ENCODE assay signal across 20 cellular contexts in genomic region chrX:131010186-131010585, GRCh38. TPM values are rescaled to one million over a fixed set of nuclear protein-coding genes. Genes with fewer than 3 reads are reported as not detected.
DNase-seq lines count a peak whose midpoint lies in the region; ATAC-seq and TF ChIP-seq lines count a peak whose summit lies in the region.
"Had no signal": no experiment of that assay in that cellular context is flagged by ENCODE, and none has a peak within 500 bp of the region (broad histone marks: within the 10 kb centered on the region; RNA-seq: fewer than 3 reads in every experiment).

No MANE protein-coding gene starts in this region.

- POLR2A ChIA-PET in HEK293 (lab: Yijun Ruan, JAX): no interaction called here

- no peak overlapping the region for H3K27ac Mint-ChIP-seq in stimulated activated naive CD8-positive, alpha-beta T cell treated with anti-CD3 and anti-CD28 coated beads, Interleukin-15, amount 100 ng/mL, for 72 hours
- H3K27ac Mint-ChIP-seq: CD4-positive, alpha-beta T cell; CD8-positive, alpha-beta T cell had no signal

- H2AK5ac ChIP-seq in mesendoderm (ENCODE audit: low read length): no peak overlapping the region

- H3K27me3 Mint-ChIP-seq in stimulated activated naive CD8-positive, alpha-beta T cell treated with anti-CD3 and anti-CD28 coated beads, Interleukin-15, amount 100 ng/mL, for 72 hours: no peaks in the 10 kb centered on the region

- H3K56ac ChIP-seq in mesendoderm (ENCODE audit: low read length): no peak overlapping the region

- intact Hi-C loops in head of caudate nucleus (cut with DNase I): no loop called here

- CTCF ChIA-PET in HEK293 (lab: Yijun Ruan, JAX): no interaction called here

- H3K4me3 Mint-ChIP-seq in stimulated activated naive CD8-positive, alpha-beta T cell treated with anti-CD3 and anti-CD28 coated beads, Interleukin-15, amount 100 ng/mL, for 72 hours: no peak overlapping the region
- H3K4me3 Mint-ChIP-seq: CD4-positive, alpha-beta T cell; CD8-positive, alpha-beta T cell had no signal

- H3K79me1 ChIP-seq in mesendoderm (ENCODE audit: low read length): no peaks in the 10 kb centered on the region

- no peak overlapping the region for H3K23ac ChIP-seq in mesendoderm (ENCODE audit: low read length)

- no peak overlapping the region for H3K18ac ChIP-seq in mesendoderm (ENCODE audit: low read length)

- H4K8ac ChIP-seq in mesendoderm (ENCODE audit: low read depth, low read length): no peak overlapping the region

- H2BK120ac ChIP-seq in mesendoderm (ENCODE audit: low read depth, low read length): no peak overlapping the region

- no peak overlapping the region for H2BK15ac ChIP-seq in mesendoderm (replicated peaks; ENCODE audit: low read depth)

- no peak overlapping the region for H3K4me3 ChIP-seq in HEK293 (ENCODE audit: low read depth, low read length)
- no peak overlapping the region for H3K4me3 ChIP-seq in SJCRH30
- H3K4me3 ChIP-seq in mesendoderm (ENCODE audit: low read length): no peak overlapping the region
- H3K4me3 ChIP-seq: BLaER1 had no signal

- DNase-seq in SJCRH30 (peak; percentile 19 to 58), mesendoderm (peak; percentile 1), head of caudate nucleus (no peak)
- no peak for DNase-seq in stimulated activated naive CD8-positive, alpha-beta T cell treated with anti-CD3 and anti-CD28 coated beads, Interleukin-15, amount 100 ng/mL, for 72 hours
- DNase-seq in activated CD4-positive, alpha-beta T cell treated with anti-CD3 and anti-CD28 coated beads, Interleukin-2, amount 50 U/mL, for 1 hour: no peak
- DNase-seq: 8988T; ACHN; BE2C; C1 segment of cervical spinal cord; Caco-2; Calu3; CD4-positive, alpha-beta T cell; CD8-positive, alpha-beta T cell; DMS79 treated with DMSO at 0.1 percent for 48 hours; GF-D8 had no signal

- no peak overlapping the region for H3K9ac ChIP-seq in mesendoderm (ENCODE audit: low read length)
- H3K9ac ChIP-seq: BLaER1 had no signal

- H3K9me3 Mint-ChIP-seq in stimulated activated naive CD8-positive, alpha-beta T cell treated with anti-CD3 and anti-CD28 coated beads, Interleukin-15, amount 100 ng/mL, for 72 hours: no peaks in the 10 kb centered on the region
- H3K9me3 Mint-ChIP-seq: CD4-positive, alpha-beta T cell; CD8-positive, alpha-beta T cell had no signal

- no peaks in the 10 kb centered on the region for H3K4me1 Mint-ChIP-seq in stimulated activated naive CD8-positive, alpha-beta T cell treated with anti-CD3 and anti-CD28 coated beads, Interleukin-15, amount 100 ng/mL, for 72 hours

- no CpG with 5 or more reads among the region's 2 CpGs for WGBS in mesendoderm (ENCODE audit: extremely low coverage, insufficient coverage, low lambda C conversion rate)

- H3K36me3 ChIP-seq in HEK293 (ENCODE audit: control insufficient read depth in 2 of 2, insufficient read depth in 1 of 2, low read length in 2 of 2): no peaks in the 10 kb centered on the region
- H3K36me3 ChIP-seq in SJCRH30: no peaks in the 10 kb centered on the region
- no peaks in the 10 kb centered on the region for H3K36me3 ChIP-seq in mesendoderm (ENCODE audit: control insufficient read depth, insufficient read depth, low read length)
- H3K36me3 ChIP-seq: BE2C, BLaER1 had no signal

- no peak for ATAC-seq in stimulated activated naive CD8-positive, alpha-beta T cell treated with anti-CD3 and anti-CD28 coated beads, Interleukin-15, amount 100 ng/mL, for 72 hours
- ATAC-seq: CD8-positive, alpha-beta T cell had no signal

- no peaks in the 10 kb centered on the region for H3K4me1 ChIP-seq in HEK293 (ENCODE audit: control insufficient read depth, insufficient read depth, low read length)
- H3K4me1 ChIP-seq in SJCRH30: peaks cover 16% of the 10 kb centered on the region
- H3K4me1 ChIP-seq in mesendoderm (ENCODE audit: control insufficient read depth, low read depth, low read length): no peaks in the 10 kb centered on the region
- H3K4me1 ChIP-seq: BE2C, BLaER1, Caco-2 had no signal

- no peak overlapping the region for H3K4me2 ChIP-seq in mesendoderm (ENCODE audit: low read length)
- H3K4me2 ChIP-seq: BLaER1 had no signal

- no peak overlapping the region for H2BK5ac ChIP-seq in mesendoderm (ENCODE audit: low read length)

- H3K27me3 ChIP-seq in SJCRH30: no peaks in the 10 kb centered on the region
- H3K27me3 ChIP-seq in mesendoderm (ENCODE audit: insufficient read depth, low read length, poor library complexity): no peaks in the 10 kb centered on the region
- H3K27me3 ChIP-seq: BE2C had no signal

- H3K4ac ChIP-seq in mesendoderm (ENCODE audit: low read depth, low read length): no peak overlapping the region

- H4K5ac ChIP-seq in mesendoderm (ENCODE audit: low read length): no peak overlapping the region

- no peaks in the 10 kb centered on the region for H3K79me2 ChIP-seq in mesendoderm (ENCODE audit: control insufficient read depth, insufficient read depth, low read length)

- H3K27ac ChIP-seq in C4-2B (no peak overlapping the region), HEK293 (ENCODE audit: extremely low read depth, low read depth, low read length) (no peak overlapping the region), SJCRH30 (peak overlapping the region; percentile 53), mesendoderm (ENCODE audit: low read depth, low read length) (no peak overlapping the region)
- H3K27ac ChIP-seq: BLaER1 had no signal

- TF ChIP-seq CTCF in C4-2B (conservative IDR thresholded peaks at IDR 0.05) (0 out of 2 replicates have a peak, but pooled peaks have one; percentile 3), HEK293 (tag by site-specific recombination; IDR thresholded peaks at IDR 0.05) (0 out of 2 replicates have a peak, but pooled peaks have one; percentile 18)

- H3K9me3 ChIP-seq in HEK293 (ENCODE audit: control insufficient read depth, insufficient read depth, low read depth, low read length) (no peaks in the 10 kb centered on the region), SJCRH30 (replicated peaks) (no peaks in the 10 kb centered on the region)
- H3K9me3 ChIP-seq: BE2C, BLaER1, Caco-2 had no signal

TF ChIP-seq in HEK293, 187 proteins besides CTCF, POLR2A, EP300 and RAD21 (continues in another document):
- TF ChIP-seq ZNF544 (tag by site-specific recombination; IDR thresholded peaks at IDR 0.05) (no peak), ZNF155 (tag by site-specific recombination; IDR thresholded peaks at IDR 0.05) (no peak), KLF10 (tag by site-specific recombination; IDR thresholded peaks at IDR 0.05) (no peak), ZNF138 (tag by site-specific recombination; IDR thresholded peaks at IDR 0.05; ENCODE audit: borderline replicate concordance) (no peak), SP2 (tag by site-specific recombination; IDR thresholded peaks at IDR 0.05) (no peak), ZNF530 (tag by site-specific recombination; IDR thresholded peaks at IDR 0.05; ENCODE audit: low read depth) (no peak), PRDM2 (tag by site-specific recombination; IDR thresholded peaks at IDR 0.05; ENCODE audit: borderline replicate concordance) (no peak), ZBTB48 (tag by site-specific recombination; IDR thresholded peaks at IDR 0.05) (no peak), MZF1 (tag by site-specific recombination; IDR thresholded peaks at IDR 0.05; ENCODE audit: borderline replicate concordance) (no peak)
- TF ChIP-seq, protein P1, sequence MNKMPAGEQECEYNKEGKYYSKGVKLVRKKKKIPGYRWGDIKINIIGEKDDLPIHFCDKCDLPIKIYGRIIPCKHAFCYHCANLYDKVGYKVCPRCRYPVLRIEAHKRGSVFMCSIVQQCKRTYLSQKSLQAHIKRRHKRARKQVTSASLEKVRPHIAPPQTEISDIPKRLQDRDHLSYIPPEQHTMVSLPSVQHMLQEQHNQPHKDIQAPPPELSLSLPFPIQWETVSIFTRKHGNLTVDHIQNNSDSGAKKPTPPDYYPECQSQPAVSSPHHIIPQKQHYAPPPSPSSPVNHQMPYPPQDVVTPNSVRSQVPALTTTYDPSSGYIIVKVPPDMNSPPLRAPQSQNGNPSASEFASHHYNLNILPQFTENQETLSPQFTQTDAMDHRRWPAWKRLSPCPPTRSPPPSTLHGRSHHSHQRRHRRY (tag by site-specific recombination; IDR thresholded peaks at IDR 0.05): no peak

RNA-seq across cellular contexts. Expression of gene ARHGAP36, which starts 48.0 kb away (rescaled TPM):
- not detected in 2 replicates for total RNA-seq in SJCRH30 (2014; rRNA removed; shearing (Covaris generic))
- polyA plus RNA-seq in mesendoderm (2013, experiment 1 of 2): 0.10 TPM
- 0.10 TPM for polyA plus RNA-seq in mesendoderm (2013, experiment 2 of 2)
- total RNA-seq: A673; Caco-2; Calu3; CD4-positive, alpha-beta T cell; CD8-positive, alpha-beta T cell had no signal
- polyA plus RNA-seq: AG04450 had no signal

Comparison
In these comparisons a context has a peak if more than half of its experiments do, and no peak if none do; other contexts are left out.
1. DNase-seq: peak in SJCRH30 (2 of 2) and mesendoderm (single experiment); none in stimulated activated naive CD8-positive, alpha-beta T cell treated with anti-CD3 and anti-CD28 coated beads, Interleukin-15, amount 100 ng/mL, for 72 hours (0 of 2), activated CD4-positive, alpha-beta T cell treated with anti-CD3 and anti-CD28 coated beads, Interleukin-2, amount 50 U/mL, for 1 hour (single experiment) and head of caudate nucleus (0 of 42).